13 cellular contexts compared by ENCODE assay signal in genomic region chr10:98006266-98006665, GRCh38. TPM values are rescaled to one million over a fixed set of nuclear protein-coding genes. Genes with fewer than 3 reads are reported as not detected.
DNase-seq lines count a peak whose midpoint lies in the region; TF ChIP-seq lines count a peak whose summit lies in the region.
"Had no signal": no experiment of that assay in that cellular context is flagged by ENCODE, and none has a peak within 500 bp of the region (broad histone marks: within the 10 kb centered on the region; RNA-seq: fewer than 3 reads in every experiment).

No MANE protein-coding gene starts in this region.

- DNase-seq in NCI-H1417 (lab: John Stamatoyannopoulos, UW) (peak; percentile 6 to 62 (median 38)), NCI-H1417 treated with DMSO at 0.1 percent for 48 hours (lab: John Stamatoyannopoulos, UW) (no peak), NCI-H345 (lab: John Stamatoyannopoulos, UW) (peak; percentile 15), endodermal cell (peak; percentile 80), pons (ENCODE audit: low spot score) (peak; percentile 27), NCI-H1930 (lab: John Stamatoyannopoulos, UW) (no peak)
- no peak for DNase-seq in effector CD8-positive, alpha-beta T cell (lab: John Stamatoyannopoulos, UW)
- no peak for DNase-seq in activated T-cell treated with anti-CD3 and anti-CD28 coated beads, Interleukin-2, amount 50 U/mL, for 1 hour
- DNase-seq: NCI-H187; stimulated activated CD4-positive, alpha-beta T cell treated with anti-CD3 and anti-CD28 coated beads, Interleukin-15, amount 100 ng/mL, for 24 hours had no signal

- H3K27ac ChIP-seq in endodermal cell (ENCODE audit: low read depth, low read length) = no peak overlapping the region
- H3K27ac ChIP-seq: KMS-11 had no signal

- no peaks in the 10 kb centered on the region for H3K27me3 ChIP-seq in endodermal cell (ENCODE audit: control insufficient read depth, insufficient read depth, low read length, poor library complexity, severe bottlenecking)

- WGBS in endodermal cell (ENCODE audit: insufficient coverage in 1 of 2, insufficient read length in 1 of 2), 2 experiments = 0 to 6% methylated on average over 2 to 12 of the region's 12 CpGs

- no peak overlapping the region for H3K27ac Mint-ChIP-seq in endodermal cell
- H3K27ac Mint-ChIP-seq: memory B cell had no signal

- H3K4me3 Mint-ChIP-seq in endodermal cell = peak overlapping the region; percentile 28
- H3K4me3 Mint-ChIP-seq: memory B cell had no signal

- TF ChIP-seq CTCF in endodermal cell (conservative IDR thresholded peaks at IDR 0.05) = no peak

- H3K4me1 Mint-ChIP-seq in endodermal cell = peaks cover 12% of the 10 kb centered on the region
- H3K4me1 Mint-ChIP-seq: memory B cell had no signal

- H3K27me3 Mint-ChIP-seq in endodermal cell (ENCODE audit: insufficient read depth) = peaks cover 21% of the 10 kb centered on the region

- H3K4me3 ChIP-seq in endodermal cell (ENCODE audit: low read length) = peak overlapping the region; percentile 23

- no peak overlapping the region for H3K9ac ChIP-seq in endodermal cell (ENCODE audit: extremely low read depth, low read length, poor library complexity, severe bottlenecking)
- H3K9ac ChIP-seq: KMS-11 had no signal

- no peaks in the 10 kb centered on the region for H3K36me3 ChIP-seq in endodermal cell (ENCODE audit: control insufficient read depth, insufficient read depth, low read length)

- no peaks in the 10 kb centered on the region for H3K36me3 Mint-ChIP-seq in endodermal cell (ENCODE audit: low read depth)
- H3K36me3 Mint-ChIP-seq: memory B cell had no signal

- no peaks in the 10 kb centered on the region for H3K9me3 Mint-ChIP-seq in endodermal cell
- H3K9me3 Mint-ChIP-seq: memory B cell had no signal

- no peaks in the 10 kb centered on the region for H3K4me1 ChIP-seq in endodermal cell (ENCODE audit: control insufficient read depth, insufficient read depth, low read length)

- no peaks in the 10 kb centered on the region for H3K9me3 ChIP-seq in endodermal cell (ENCODE audit: control insufficient read depth, low read length)

RNA-seq across cellular contexts. Expression of gene CRTAC1, which starts 24.2 kb away (rescaled TPM):
- total RNA-seq in endodermal cell = under 1 TPM; 0.13 to 0.24 TPM
- polyA plus RNA-seq in endodermal cell (2013, experiment 1 of 2) = 1.00 TPM
- 1.5 TPM for polyA plus RNA-seq in endodermal cell (2013, experiment 2 of 2)
- total RNA-seq: A172 had no signal

Comparison
In these comparisons a context has a peak if more than half of its experiments do, and no peak if none do; other contexts are left out.
1. DNase-seq: peak in NCI-H1417 (3 of 3), NCI-H345 (single experiment), endodermal cell (single experiment) and pons (single experiment); none in NCI-H1417 treated with DMSO at 0.1 percent for 48 hours (single experiment), NCI-H1930 (0 of 2), effector CD8-positive, alpha-beta T cell (single experiment) and activated T-cell treated with anti-CD3 and anti-CD28 coated beads, Interleukin-2, amount 50 U/mL, for 1 hour (single experiment).